ENCODE assay signal across 19 cellular contexts in genomic region chr11:111330234-111330893, GRCh38. TPM values are rescaled to one million over a fixed set of nuclear protein-coding genes. Genes with fewer than 3 reads are reported as not detected.
"Had no signal": no experiment of that assay in that cellular context is flagged by ENCODE, and none has a peak within 500 bp of the region (broad histone marks: within the 10 kb centered on the region; RNA-seq: fewer than 3 reads in every experiment).

No MANE protein-coding gene starts in this region.

- H3K27ac Mint-ChIP-seq: activated CD8-positive, alpha-beta T cell treated with anti-CD3 and anti-CD28 coated beads for 36 hours; activated naive CD8-positive, alpha-beta T cell treated with anti-CD3 and anti-CD28 coated beads, Interleukin-2, amount 50 U/mL, for 24 hours; activated T-helper 1 cell treated with anti-CD3 and anti-CD28 coated beads, Interleukin-12 subunit alpha, Interleukin-12 subunit beta, Interleukin-2, Interleukin-4 antibody, amounts not matched to agents 30 ng/mL and 10 ng/mL and 1 ng/mL, durations not matched to agents 14 hours and 24 hours and 36 hours; dendritic cell treated with granulocyte-macrophage colony-stimulating factor and Interleukin-4, amounts not matched to agents 40 ng/mL and 50 ng/mL, for 4 days; neural progenitor cell; stimulated activated naive CD8-positive, alpha-beta T cell treated with anti-CD3 and anti-CD28 coated beads, Interleukin-15, Interleukin-2, amounts not matched to agents 100 ng/mL and 50 ng/mL, for 24 hours had no signal

- H3K4me3 ChIP-seq: hepatocyte, neural progenitor cell, testis had no signal

- H3K9me3 ChIP-seq: testis had no signal

- H3K36me3 ChIP-seq: neural progenitor cell, WERI-Rb-1 had no signal

- H2AFZ ChIP-seq: hepatocyte, neural progenitor cell had no signal

- H3K9ac ChIP-seq: neural progenitor cell had no signal

- H3K79me2 ChIP-seq: hepatocyte had no signal

- H3K27me3 ChIP-seq: hepatocyte, neural progenitor cell, testis had no signal

- H3K4me2 ChIP-seq: hepatocyte, neural progenitor cell had no signal

- ATAC-seq: activated CD8-positive, alpha-beta T cell treated with anti-CD3 and anti-CD28 coated beads for 36 hours; activated naive CD8-positive, alpha-beta T cell treated with anti-CD3 and anti-CD28 coated beads, Interleukin-2, amount 50 U/mL, for 24 hours had no signal

- H3K27ac ChIP-seq: hepatocyte, neural progenitor cell, WERI-Rb-1 had no signal

- DNase-seq: activated CD4-positive, alpha-beta T cell treated with anti-CD3 and anti-CD28 coated beads for 4 hours; activated CD8-positive, alpha-beta memory T cell treated with anti-CD3 and anti-CD28 coated beads, Interleukin-2, amount 50 U/mL, for 48 hours; activated CD8-positive, alpha-beta T cell treated with anti-CD3 and anti-CD28 coated beads for 36 hours; activated naive CD4-positive, alpha-beta T cell; activated naive CD8-positive, alpha-beta T cell treated with anti-CD3 and anti-CD28 coated beads, Interleukin-2, amount 50 U/mL, for 24 hours; erythroblast; kidney; stimulated activated CD4-positive, alpha-beta T cell treated with anti-CD3 and anti-CD28 coated beads, Interleukin-2, amount 100 ng/mL, for 24 hours; T-helper 1 cell; WERI-Rb-1 had no signal

- H3K9me3 Mint-ChIP-seq: activated CD8-positive, alpha-beta T cell treated with anti-CD3 and anti-CD28 coated beads for 36 hours; activated naive CD8-positive, alpha-beta T cell treated with anti-CD3 and anti-CD28 coated beads, Interleukin-2, amount 50 U/mL, for 24 hours; activated T-helper 1 cell treated with anti-CD3 and anti-CD28 coated beads, Interleukin-12 subunit alpha, Interleukin-12 subunit beta, Interleukin-2, Interleukin-4 antibody, amounts not matched to agents 30 ng/mL and 10 ng/mL and 1 ng/mL, durations not matched to agents 14 hours and 24 hours and 36 hours; central memory CD8-positive, alpha-beta T cell; dendritic cell treated with granulocyte-macrophage colony-stimulating factor and Interleukin-4, amounts not matched to agents 40 ng/mL and 50 ng/mL, for 4 days; neural progenitor cell; stimulated activated naive CD8-positive, alpha-beta T cell treated with anti-CD3 and anti-CD28 coated beads, Interleukin-15, Interleukin-2, amounts not matched to agents 100 ng/mL and 50 ng/mL, for 24 hours had no signal

- H3K4me1 Mint-ChIP-seq: central memory CD8-positive, alpha-beta T cell had no signal

- H3K27me3 Mint-ChIP-seq: activated CD8-positive, alpha-beta T cell treated with anti-CD3 and anti-CD28 coated beads for 36 hours; activated naive CD8-positive, alpha-beta T cell treated with anti-CD3 and anti-CD28 coated beads, Interleukin-2, amount 50 U/mL, for 24 hours; dendritic cell treated with granulocyte-macrophage colony-stimulating factor and Interleukin-4, amounts not matched to agents 40 ng/mL and 50 ng/mL, for 4 days; stimulated activated naive CD8-positive, alpha-beta T cell treated with anti-CD3 and anti-CD28 coated beads, Interleukin-15, Interleukin-2, amounts not matched to agents 100 ng/mL and 50 ng/mL, for 24 hours had no signal

- H3K4me3 Mint-ChIP-seq: activated CD8-positive, alpha-beta T cell treated with anti-CD3 and anti-CD28 coated beads for 36 hours; activated naive CD8-positive, alpha-beta T cell treated with anti-CD3 and anti-CD28 coated beads, Interleukin-2, amount 50 U/mL, for 24 hours; activated T-helper 1 cell treated with anti-CD3 and anti-CD28 coated beads, Interleukin-12 subunit alpha, Interleukin-12 subunit beta, Interleukin-2, Interleukin-4 antibody, amounts not matched to agents 30 ng/mL and 10 ng/mL and 1 ng/mL, durations not matched to agents 14 hours and 24 hours and 36 hours; central memory CD8-positive, alpha-beta T cell; dendritic cell treated with granulocyte-macrophage colony-stimulating factor and Interleukin-4, amounts not matched to agents 40 ng/mL and 50 ng/mL, for 4 days; neural progenitor cell; stimulated activated naive CD8-positive, alpha-beta T cell treated with anti-CD3 and anti-CD28 coated beads, Interleukin-15, Interleukin-2, amounts not matched to agents 100 ng/mL and 50 ng/mL, for 24 hours had no signal

RNA-seq across cellular contexts. Expression of gene POU2AF3, which starts 32.0 kb away (rescaled TPM):
- total RNA-seq: activated CD8-positive, alpha-beta T cell treated with anti-CD3 and anti-CD28 coated beads for 36 hours; myocyte had no signal

RNA-seq across cellular contexts. Expression of gene POU2AF1, which starts 48.7 kb away (rescaled TPM):
- total RNA-seq: myocyte had no signal
- polyA plus RNA-seq: right cardiac atrium had no signal
